In the genomic region with DNA sequence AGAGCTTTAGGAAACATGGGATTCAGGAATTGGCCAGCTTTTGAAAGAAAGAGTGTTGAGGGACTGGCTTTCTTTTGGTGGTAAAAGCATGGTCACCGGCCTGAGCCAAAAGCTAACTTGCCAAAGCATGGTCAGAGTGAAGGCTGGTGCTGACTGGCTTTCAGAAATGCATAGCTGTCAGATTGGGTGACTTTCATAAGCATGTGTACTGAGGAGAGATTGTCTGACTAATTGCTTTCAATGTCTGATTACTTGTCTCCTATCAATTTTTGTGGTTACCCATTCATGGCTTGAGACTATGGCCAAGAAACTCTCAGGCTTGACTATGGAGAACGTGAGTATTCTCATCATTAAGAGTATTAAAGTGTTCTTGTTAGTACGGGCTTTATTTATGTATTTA, we compare ENCODE assay signal across 35 cellular contexts.
"Had no signal": no experiment of that assay in that cellular context is flagged by ENCODE, and none has a peak within 500 bp of the region (broad histone marks: within the 10 kb centered on the region; RNA-seq: fewer than 3 reads in every experiment).

No MANE protein-coding gene starts in this region.

- H3K27me3 ChIP-seq: breast epithelium, dorsolateral prefrontal cortex, esophagus muscularis mucosa, foreskin keratinocyte, gastrocnemius medialis, heart left ventricle had no signal

- H3K4me1 Mint-ChIP-seq: activated CD4-positive, alpha-beta T cell treated with anti-CD3 and anti-CD28 coated beads for 36 hours; activated CD4-positive, alpha-beta T cell treated with anti-CD3 and anti-CD28 coated beads, Interleukin-2, amount 10 ng/mL, durations not matched to agents 24 days and 14 days; activated CD8-positive, alpha-beta memory T cell treated with anti-CD3 and anti-CD28 coated beads, Interleukin-2, amount 10 ng/mL, durations not matched to agents 7 days and 5 days; activated naive CD4-positive, alpha-beta T cell treated with anti-CD3 and anti-CD28 coated beads, Interleukin-2, amount 10 ng/mL, durations not matched to agents 7 days and 5 days; activated naive CD8-positive, alpha-beta T cell treated with anti-CD3 and anti-CD28 coated beads, Interleukin-2, amount 10 ng/mL, durations not matched to agents 7 days and 5 days; brain; central memory CD8-positive, alpha-beta T cell had no signal

- H3K4me3 ChIP-seq: breast epithelium, coronary artery, dorsolateral prefrontal cortex, esophagus muscularis mucosa, gastrocnemius medialis, heart left ventricle had no signal

- DNase-seq: activated CD4-positive, alpha-beta memory T cell treated with anti-CD3 and anti-CD28 coated beads for 36 hours; activated CD4-positive, alpha-beta T cell treated with anti-CD3 and anti-CD28 coated beads for 36 hours; activated CD4-positive, alpha-beta T cell treated with anti-CD3 and anti-CD28 coated beads, Interleukin-2, amount 10 ng/mL, durations not matched to agents 24 days and 14 days; activated CD4-positive, CD25-positive, alpha-beta regulatory T cell; activated CD4-positive, CD25-positive, alpha-beta regulatory T cell treated with anti-CD3 and anti-CD28 coated beads, Interleukin-2, amount 50 U/mL, for 72 hours; activated CD8-positive, alpha-beta memory T cell treated with anti-CD3 and anti-CD28 coated beads, Interleukin-2, amount 10 ng/mL, durations not matched to agents 7 days and 5 days; activated CD8-positive, alpha-beta memory T cell treated with anti-CD3 and anti-CD28 coated beads, Interleukin-2, amount 50 U/mL, for 4 hours; activated CD8-positive, alpha-beta T cell treated with anti-CD3 and anti-CD28 coated beads, Interleukin-2, amount 10 ng/mL, durations not matched to agents 7 days and 5 days; activated effector memory CD4-positive, alpha-beta T cell treated with anti-CD3 and anti-CD28 coated beads, Interleukin-2, amount 50 U/mL, for 16 hours; activated naive CD4-positive, alpha-beta T cell treated with anti-CD3 and anti-CD28 coated beads, Interleukin-2, amount 10 ng/mL, durations not matched to agents 7 days and 5 days; activated naive CD8-positive, alpha-beta T cell treated with anti-CD3 and anti-CD28 coated beads, Interleukin-2, amount 10 ng/mL, durations not matched to agents 7 days and 5 days; activated T-cell treated with anti-CD3 and anti-CD28 coated beads, Interleukin-2, amount 50 U/mL, for 1 hour; activated T-cell treated with anti-CD3 and anti-CD28 coated beads, Interleukin-2, amount 50 U/mL, for 48 hours; amniotic stem cell; anterior cingulate cortex; dorsolateral prefrontal cortex; effector memory CD4-positive, alpha-beta T cell; erythroblast; foreskin keratinocyte; gastrocnemius medialis; glutamatergic neuron; heart left ventricle; T-helper 1 cell; T-helper 17 cell; T1000 had no signal

- H3K27ac Mint-ChIP-seq: activated CD4-positive, alpha-beta memory T cell treated with anti-CD3 and anti-CD28 coated beads for 36 hours; activated CD4-positive, alpha-beta T cell treated with anti-CD3 and anti-CD28 coated beads for 36 hours; activated CD4-positive, alpha-beta T cell treated with anti-CD3 and anti-CD28 coated beads, Interleukin-2, amount 10 ng/mL, durations not matched to agents 24 days and 14 days; activated CD8-positive, alpha-beta memory T cell treated with anti-CD3 and anti-CD28 coated beads, Interleukin-2, amount 10 ng/mL, durations not matched to agents 7 days and 5 days; activated CD8-positive, alpha-beta T cell treated with anti-CD3 and anti-CD28 coated beads, Interleukin-2, amount 10 ng/mL, durations not matched to agents 7 days and 5 days; activated naive CD4-positive, alpha-beta T cell treated with anti-CD3 and anti-CD28 coated beads, Interleukin-2, amount 50 U/mL, for 72 hours; activated naive CD8-positive, alpha-beta T cell treated with anti-CD3 and anti-CD28 coated beads, Interleukin-2, amount 10 ng/mL, durations not matched to agents 7 days and 5 days; activated T-helper 1 cell treated with anti-CD3 and anti-CD28 coated beads, Interleukin-12 subunit alpha, Interleukin-12 subunit beta, Interleukin-2, Interleukin-4 antibody, amounts not matched to agents 30 ng/mL and 10 ng/mL and 1 ng/mL, durations not matched to agents 14 hours and 24 hours and 36 hours; activated T-helper 2 cell treated with anti-CD3 and anti-CD28 coated beads, Interferon-gamma antibody, Interleukin-2, Interleukin-4, amounts not matched to agents 10 μg/mL and 5 μg/mL and 100 μg/mL, durations not matched to agents 14 hours and 24 hours and 36 hours; brain; dendritic cell treated with granulocyte-macrophage colony-stimulating factor and Interleukin-4, amounts not matched to agents 40 ng/mL and 50 ng/mL, for 4 days; T-helper 17 cell; T-helper 2 cell treated with Interferon-gamma antibody and Interleukin-4, amounts not matched to agents 5 μg/mL and 100 μg/mL, for 36 hours had no signal

- H3K4me1 ChIP-seq: breast epithelium, esophagus muscularis mucosa, foreskin keratinocyte, gastrocnemius medialis, heart left ventricle had no signal

- ATAC-seq: activated CD4-positive, alpha-beta T cell treated with anti-CD3 and anti-CD28 coated beads for 36 hours; activated CD8-positive, alpha-beta memory T cell treated with anti-CD3 and anti-CD28 coated beads, Interleukin-2, amount 10 ng/mL, durations not matched to agents 7 days and 5 days; activated CD8-positive, alpha-beta T cell treated with anti-CD3 and anti-CD28 coated beads, Interleukin-2, amount 10 ng/mL, durations not matched to agents 7 days and 5 days; activated naive CD4-positive, alpha-beta T cell treated with anti-CD3 and anti-CD28 coated beads, Interleukin-2, amount 50 U/mL, for 72 hours; foreskin keratinocyte; gastrocnemius medialis; heart left ventricle; T-helper 17 cell had no signal

- H3K9me3 ChIP-seq: breast epithelium, esophagus muscularis mucosa, gastrocnemius medialis, heart left ventricle had no signal

- H3K27ac ChIP-seq: breast epithelium, coronary artery, dorsolateral prefrontal cortex, esophagus muscularis mucosa, foreskin keratinocyte, gastrocnemius medialis, heart left ventricle had no signal

- H3K4me3 Mint-ChIP-seq: activated CD4-positive, alpha-beta memory T cell treated with anti-CD3 and anti-CD28 coated beads for 36 hours; activated CD4-positive, alpha-beta T cell treated with anti-CD3 and anti-CD28 coated beads for 36 hours; activated CD4-positive, alpha-beta T cell treated with anti-CD3 and anti-CD28 coated beads, Interleukin-2, amount 10 ng/mL, durations not matched to agents 24 days and 14 days; activated CD8-positive, alpha-beta memory T cell treated with anti-CD3 and anti-CD28 coated beads, Interleukin-2, amount 10 ng/mL, durations not matched to agents 7 days and 5 days; activated CD8-positive, alpha-beta T cell treated with anti-CD3 and anti-CD28 coated beads, Interleukin-2, amount 10 ng/mL, durations not matched to agents 7 days and 5 days; activated naive CD4-positive, alpha-beta T cell treated with anti-CD3 and anti-CD28 coated beads, Interleukin-2, amount 10 ng/mL, durations not matched to agents 7 days and 5 days; activated naive CD8-positive, alpha-beta T cell treated with anti-CD3 and anti-CD28 coated beads, Interleukin-2, amount 10 ng/mL, durations not matched to agents 7 days and 5 days; activated T-helper 1 cell treated with anti-CD3 and anti-CD28 coated beads, Interleukin-12 subunit alpha, Interleukin-12 subunit beta, Interleukin-2, Interleukin-4 antibody, amounts not matched to agents 30 ng/mL and 10 ng/mL and 1 ng/mL, durations not matched to agents 14 hours and 24 hours and 36 hours; brain; central memory CD8-positive, alpha-beta T cell; dendritic cell treated with granulocyte-macrophage colony-stimulating factor and Interleukin-4, amounts not matched to agents 40 ng/mL and 50 ng/mL, for 4 days; T-helper 17 cell; T-helper 2 cell treated with Interferon-gamma antibody and Interleukin-4, amounts not matched to agents 5 μg/mL and 100 μg/mL, for 36 hours had no signal

- H3K27me3 Mint-ChIP-seq: activated CD4-positive, alpha-beta memory T cell treated with anti-CD3 and anti-CD28 coated beads for 36 hours; activated CD4-positive, alpha-beta T cell treated with anti-CD3 and anti-CD28 coated beads for 36 hours; activated CD4-positive, alpha-beta T cell treated with anti-CD3 and anti-CD28 coated beads, Interleukin-2, amount 10 ng/mL, durations not matched to agents 24 days and 14 days; activated CD8-positive, alpha-beta memory T cell treated with anti-CD3 and anti-CD28 coated beads, Interleukin-2, amount 10 ng/mL, durations not matched to agents 7 days and 5 days; activated naive CD4-positive, alpha-beta T cell treated with anti-CD3 and anti-CD28 coated beads, Interleukin-2, amount 10 ng/mL, durations not matched to agents 7 days and 5 days; activated naive CD8-positive, alpha-beta T cell treated with anti-CD3 and anti-CD28 coated beads, Interleukin-2, amount 10 ng/mL, durations not matched to agents 7 days and 5 days; brain; central memory CD8-positive, alpha-beta T cell; dendritic cell treated with granulocyte-macrophage colony-stimulating factor and Interleukin-4, amounts not matched to agents 40 ng/mL and 50 ng/mL, for 4 days; T-helper 17 cell had no signal
